Comparison of ENCODE assay signal across 15 cellular contexts in the genomic region with DNA sequence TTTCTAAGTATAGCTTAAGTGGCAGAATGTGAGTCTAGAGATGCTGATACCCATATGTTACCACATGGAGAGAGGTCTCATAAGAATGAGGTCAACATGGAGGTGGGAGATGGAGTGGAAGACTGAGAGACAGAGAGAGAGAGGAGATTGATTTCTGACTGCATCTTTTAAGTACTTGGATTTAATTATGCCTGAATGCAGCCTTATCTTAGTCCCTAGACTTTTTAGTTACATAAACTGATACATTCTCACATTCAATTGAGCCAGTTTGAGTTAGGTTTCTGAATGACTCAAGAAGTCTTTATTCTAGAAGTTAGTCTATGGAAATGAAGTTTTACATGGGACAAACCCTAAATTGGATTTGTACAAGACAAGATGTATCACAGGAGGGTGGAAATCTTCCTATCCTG. TPM values are rescaled to one million over a fixed set of nuclear protein-coding genes. Genes with fewer than 3 reads are reported as not detected.
A peak's percentile ranks its signal among the peaks of the same experiment; 100 is the strongest.
DNase-seq lines count a peak whose midpoint lies in the region; ATAC-seq and TF ChIP-seq lines count a peak whose summit lies in the region.
"Had no signal": no experiment of that assay in that cellular context is flagged by ENCODE, and none has a peak within 500 bp of the region (broad histone marks: within the 10 kb centered on the region; RNA-seq: fewer than 3 reads in every experiment).

No MANE protein-coding gene starts in this region.

- BruUV-seq in MCF 10A (replicated peaks; lab: Mats Ljungman, UMichigan), result no TSS peak
- no TSS peak for BruUV-seq in mammary epithelial cell (replicated peaks; lab: Mats Ljungman, UMichigan)

- H3K27me3 ChIP-seq in mammary epithelial cell (ENCODE audit: insufficient read depth, low read length) (no peaks in the 10 kb centered on the region), vagina (no peaks in the 10 kb centered on the region), Karpas-422 (ENCODE audit: low read length) (no peaks in the 10 kb centered on the region)
- H3K27me3 ChIP-seq: breast epithelium had no signal

- H3K4me1 Mint-ChIP-seq in MCF 10A (ENCODE audit: insufficient read depth, unreplicated experiment), result peaks cover 37% of the 10 kb centered on the region
- peaks cover 63% of the 10 kb centered on the region for H3K4me1 Mint-ChIP-seq in central memory CD8-positive, alpha-beta T cell

- H2AFZ ChIP-seq in mammary epithelial cell (ENCODE audit: low read depth, low read length), result no peak overlapping the region
- H2AFZ ChIP-seq in Karpas-422 (ENCODE audit: low read length), result no peak overlapping the region

- H3K9me2 ChIP-seq in Karpas-422 (replicated peaks; ENCODE audit: insufficient read depth, low read length), result no peaks in the 10 kb centered on the region

- CTCF ChIA-PET in MCF 10A (lab: Yijun Ruan, JAX) (no interaction called here), mammary epithelial cell (lab: Charles Lee; ENCODE audit: low non-redundant PET) (no interaction called here)

- no peak for TF ChIP-seq CTCF in MCF 10A (IDR thresholded peaks at IDR 0.05; ENCODE audit: unreplicated experiment)
- TF ChIP-seq CTCF in mammary epithelial cell (conservative IDR thresholded peaks at IDR 0.05 in 1 of 2, IDR thresholded peaks at IDR 0.05 in 1 of 2; ENCODE audit: extremely low read depth in 1 of 2, insufficient read depth in 1 of 2, low read depth in 1 of 2, low read length in 2 of 2), result no peak
- TF ChIP-seq CTCF in vagina (IDR thresholded peaks at IDR 0.05), result no peak

- H3K4me2 ChIP-seq in mammary epithelial cell (ENCODE audit: insufficient read depth, low read depth, low read length), result no peak overlapping the region
- no peak overlapping the region for H3K4me2 ChIP-seq in Karpas-422 (ENCODE audit: low read depth, low read length, poor library complexity, severe bottlenecking)

- H4K20me1 ChIP-seq in mammary epithelial cell (ENCODE audit: insufficient read depth, low read length), result no peaks in the 10 kb centered on the region
- H4K20me1 ChIP-seq in Karpas-422 (ENCODE audit: insufficient read depth, low read depth, low read length), result no peaks in the 10 kb centered on the region

- DNase-seq in MCF 10A (ENCODE audit: unreplicated experiment) (no peak), mammary epithelial cell (no peak), NCI-H524 treated with DMSO at 0.1 percent for 48 hours (lab: John Stamatoyannopoulos, UW) (peak; percentile 83), vagina (ENCODE audit: extremely low spot score in 2 of 2) (no peak), Karpas-422 (no peak)
- no peak for DNase-seq in central memory CD8-positive, alpha-beta T cell (ENCODE audit: low spot score in 2 of 2)
- DNase-seq: DMS53; effector CD4-positive, alpha-beta T cell; NCI-H774; trophoblast cell had no signal

- H3K36me3 ChIP-seq in mammary epithelial cell (ENCODE audit: insufficient read depth, low read length) (no peaks in the 10 kb centered on the region), vagina (no peaks in the 10 kb centered on the region), Karpas-422 (ENCODE audit: insufficient read depth, low read length) (no peaks in the 10 kb centered on the region)
- H3K36me3 ChIP-seq: breast epithelium had no signal

- POLR2A ChIA-PET in MCF 10A (lab: Yijun Ruan, JAX), result interaction anchor here (0.6 to 1.8 kb wide), 2 partner anchors 19 to 1449 kb away, joined by 3 to 6 read pairs; no protein-coding TSS in a partner anchor

- TF ChIP-seq POLR2A in vagina (IDR thresholded peaks at IDR 0.05), result no peak

- H3K27ac ChIP-seq in mammary epithelial cell (ENCODE audit: insufficient read depth, low read depth, low read length) (no peak overlapping the region), vagina (peak overlapping the region; percentile 48), Karpas-422 (ENCODE audit: low read length) (no peak overlapping the region)

- no peak overlapping the region for H3K4me3 Mint-ChIP-seq in MCF 10A (ENCODE audit: unreplicated experiment)
- H3K4me3 Mint-ChIP-seq in central memory CD8-positive, alpha-beta T cell, result peak overlapping the region; percentile 1

- no peaks in the 10 kb centered on the region for H3K36me3 Mint-ChIP-seq in MCF 10A (ENCODE audit: insufficient read depth, unreplicated experiment)
- H3K36me3 Mint-ChIP-seq in central memory CD8-positive, alpha-beta T cell (ENCODE audit: insufficient read depth), result peaks cover 2% of the 10 kb centered on the region

- H3K9me3 ChIP-seq in mammary epithelial cell (replicated peaks; ENCODE audit: insufficient read depth, low read length) (no peaks in the 10 kb centered on the region), vagina (no peaks in the 10 kb centered on the region), Karpas-422 (ENCODE audit: low read length) (no peaks in the 10 kb centered on the region)
- H3K9me3 ChIP-seq: breast epithelium had no signal

- no peak overlapping the region for H3K4me3 ChIP-seq in mammary epithelial cell (replicated peaks in 1 of 3; ENCODE audit: insufficient read depth in 1 of 3, low read depth in 2 of 3, low read length in 3 of 3)
- no peak overlapping the region for H3K4me3 ChIP-seq in vagina
- no peak overlapping the region for H3K4me3 ChIP-seq in Karpas-422 (ENCODE audit: low read length)
- H3K4me3 ChIP-seq: breast epithelium, K562 had no signal

- in situ Hi-C loops in mammary epithelial cell (cut with MboI; ENCODE audit: low sequenced_read_pairs in 2 of 2), result no loop called here

- H3K27ac Mint-ChIP-seq in MCF 10A (ENCODE audit: low read depth, unreplicated experiment), result peak overlapping the region; percentile 76
- H3K27ac Mint-ChIP-seq in central memory CD8-positive, alpha-beta T cell (ENCODE audit: low read depth), result no peak overlapping the region

- dilution Hi-C loops in mammary epithelial cell (cut with HindIII; ENCODE audit: low sequenced_read_pairs), result loop anchor here (10.0 kb wide), 1 partner anchor 67 kb away; no protein-coding TSS in a partner anchor

- no peaks in the 10 kb centered on the region for H3K27me3 Mint-ChIP-seq in MCF 10A (ENCODE audit: insufficient read depth, unreplicated experiment)
- no peaks in the 10 kb centered on the region for H3K27me3 Mint-ChIP-seq in central memory CD8-positive, alpha-beta T cell

- ATAC-seq in central memory CD8-positive, alpha-beta T cell (replicated peaks; ENCODE audit: extremely low read depth, poor library complexity, severe bottlenecking), result no peak
- no peak for ATAC-seq in HG02981 (IDR thresholded peaks at IDR 0.05; ENCODE audit: unreplicated experiment)
- ATAC-seq in GM21447 (IDR thresholded peaks at IDR 0.05; ENCODE audit: unreplicated experiment), result no peak
- ATAC-seq: K562 had no signal

- H3K9ac ChIP-seq in mammary epithelial cell (ENCODE audit: insufficient read depth, low read length) (no peak overlapping the region), Karpas-422 (ENCODE audit: low read length) (no peak overlapping the region)

- intact Hi-C loops in MCF 10A (cut with micrococcal nuclease) (no loop called here), mammary epithelial cell (cut with micrococcal nuclease) (no loop called here), vagina (cut with DNase I) (no loop called here)

- H3K4me1 ChIP-seq in mammary epithelial cell (ENCODE audit: insufficient read depth, low read length) (peaks cover 19% of the 10 kb centered on the region), vagina (peaks cover 55% of the 10 kb centered on the region), Karpas-422 (ENCODE audit: low read length) (no peaks in the 10 kb centered on the region)
- H3K4me1 ChIP-seq: breast epithelium had no signal

- H3K79me2 ChIP-seq in mammary epithelial cell (ENCODE audit: insufficient read depth, low read length) (no peaks in the 10 kb centered on the region), Karpas-422 (ENCODE audit: low read length) (no peaks in the 10 kb centered on the region)

- H3K9me3 Mint-ChIP-seq in MCF 10A (ENCODE audit: unreplicated experiment), result no peaks in the 10 kb centered on the region
- no peaks in the 10 kb centered on the region for H3K9me3 Mint-ChIP-seq in central memory CD8-positive, alpha-beta T cell

RNA-seq across cellular contexts. Expression of gene TNFSF10, which starts 58.5 kb away (rescaled TPM):
- total RNA-seq in MCF 10A (2022) (0.25 and 0.54 TPM in 2 replicates), mammary epithelial cell (1 to 10 TPM; 2.8 to 3.2 TPM), vagina (92.8 TPM)
- 4.3 TPM for polyA plus RNA-seq in mammary epithelial cell
- not detected for polyA minus RNA-seq in mammary epithelial cell
- total RNA-seq in Karpas-422 (2014; rRNA removed; shearing (Covaris generic); ENCODE audit: low replicate concordance), result not detected in 2 replicates
- total RNA-seq: SK-MEL-5 had no signal

Comparison
In these comparisons a context has a peak if more than half of its experiments do, and no peak if none do; other contexts are left out.
1. RNA of gene TNFSF10, which starts 58.5 kb away (total RNA-seq): 92.8 TPM in vagina (single experiment); 2.8 to 3.2 TPM in mammary epithelial cell, 0.25 to 0.54 TPM in MCF 10A and not detected in Karpas-422; every median in the first group is over 10 times any median in the second.